ENCODE assay signal across 23 cellular contexts in genomic region chr2:112485849-112486248, GRCh38.
"Had no signal": no experiment of that assay in that cellular context is flagged by ENCODE, and none has a peak within 500 bp of the region (broad histone marks: within the 10 kb centered on the region; RNA-seq: fewer than 3 reads in every experiment).

No MANE protein-coding gene starts in this region.

- H3K27ac ChIP-seq: foreskin keratinocyte, hepatocyte, left ventricle myocardium inferior, lower lobe of right lung, neutrophil, sigmoid colon, skin epidermis, thyroid gland had no signal

- H3K27me3 Mint-ChIP-seq: effector memory CD8-positive, alpha-beta T cell; naive B cell; stimulated activated naive B cell treated with anti-CD40 and anti-IgM and Interleukin-4, amounts not matched to agents 10 μg/mL and 1 μg/mL and 100 μg/mL, for 72 hours; type B pancreatic cell had no signal

- H3K4me3 ChIP-seq: hepatocyte, left ventricle myocardium inferior, lower lobe of right lung, sigmoid colon, skin epidermis, thyroid gland had no signal

- H3K4me3 Mint-ChIP-seq: effector memory CD8-positive, alpha-beta T cell; nephron progenitor cell; stimulated activated naive B cell treated with anti-CD40 and anti-IgM and Interleukin-4, amounts not matched to agents 10 μg/mL and 1 μg/mL and 100 μg/mL, for 72 hours; type B pancreatic cell had no signal

- DNase-seq: effector memory CD8-positive, alpha-beta T cell; erythroblast; foreskin keratinocyte; kidney; left cardiac atrium; left ventricle myocardium inferior; lower lobe of right lung; mesenchymal stem cell; midbrain; naive B cell; nephron progenitor cell; posterior cingulate gyrus; sigmoid colon; stimulated activated CD4-positive, alpha-beta T cell treated with anti-CD3 and anti-CD28 coated beads, Interleukin-2, amount 100 ng/mL, for 24 hours; stimulated activated CD4-positive, alpha-beta T cell treated with anti-CD3 and anti-CD28 coated beads, Interleukin-4, amount 100 ng/mL, for 4 hours; stimulated activated naive B cell treated with anti-CD40 and anti-IgM and Interleukin-4, amounts not matched to agents 10 μg/mL and 1 μg/mL and 100 μg/mL, for 72 hours; thyroid gland had no signal

- H3K27me3 ChIP-seq: foreskin keratinocyte, hepatocyte, sigmoid colon, thyroid gland had no signal

- H3K4me2 ChIP-seq: hepatocyte had no signal

- ATAC-seq: effector memory CD8-positive, alpha-beta T cell; foreskin keratinocyte; left cardiac atrium; lower lobe of right lung; stimulated activated naive B cell treated with anti-CD40 and anti-IgM and Interleukin-4, amounts not matched to agents 10 μg/mL and 1 μg/mL and 100 μg/mL, for 72 hours had no signal

- H3K36me3 ChIP-seq: lower lobe of right lung, neutrophil, sigmoid colon, thyroid gland had no signal

- H2AFZ ChIP-seq: hepatocyte had no signal

- H3K27ac Mint-ChIP-seq: effector memory CD8-positive, alpha-beta T cell; nephron progenitor cell; stimulated activated naive B cell treated with anti-CD40 and anti-IgM and Interleukin-4, amounts not matched to agents 10 μg/mL and 1 μg/mL and 100 μg/mL, for 72 hours; type B pancreatic cell had no signal

- FAIRE-seq: endothelial cell of umbilical vein, kidney, urothelium cell line had no signal

- H3K9me3 Mint-ChIP-seq: effector memory CD8-positive, alpha-beta T cell; naive B cell; nephron progenitor cell; stimulated activated naive B cell treated with anti-CD40 and anti-IgM and Interleukin-4, amounts not matched to agents 10 μg/mL and 1 μg/mL and 100 μg/mL, for 72 hours; type B pancreatic cell had no signal

- H3K9me3 ChIP-seq: left ventricle myocardium inferior, lower lobe of right lung, neutrophil, sigmoid colon, thyroid gland had no signal
